ENCODE assay signal across 9 cellular contexts in genomic region chr3:153599685-153600084, GRCh38.
DNase-seq lines count a peak whose midpoint lies in the region; ATAC-seq and TF ChIP-seq lines count a peak whose summit lies in the region.
"Had no signal": no experiment of that assay in that cellular context is flagged by ENCODE, and none has a peak within 500 bp of the region (broad histone marks: within the 10 kb centered on the region; RNA-seq: fewer than 3 reads in every experiment).

No MANE protein-coding gene starts in this region.

- no peak for TF ChIP-seq POLR2A in right lobe of liver (IDR thresholded peaks at IDR 0.05)

- no peaks in the 10 kb centered on the region for H3K27me3 Mint-ChIP-seq in activated CD8-positive, alpha-beta T cell treated with anti-CD3 and anti-CD28 coated beads for 36 hours

- intact Hi-C loops in right lobe of liver (cut with DNase I), result no loop called here
- intact Hi-C loops in activated CD8-positive, alpha-beta T cell treated with anti-CD3 and anti-CD28 coated beads for 36 hours (cut with micrococcal nuclease), result no loop called here

- no peaks in the 10 kb centered on the region for H3K36me3 ChIP-seq in right lobe of liver
- H3K36me3 ChIP-seq: upper lobe of left lung had no signal

- H3K27me3 ChIP-seq in right lobe of liver, result no peaks in the 10 kb centered on the region
- H3K27me3 ChIP-seq: upper lobe of left lung had no signal

- no peak overlapping the region for H3K4me3 ChIP-seq in right lobe of liver
- H3K4me3 ChIP-seq: upper lobe of left lung had no signal

- H3K27ac Mint-ChIP-seq in activated CD8-positive, alpha-beta T cell treated with anti-CD3 and anti-CD28 coated beads for 36 hours, result no peak overlapping the region

- peaks cover 3% of the 10 kb centered on the region for H3K4me1 Mint-ChIP-seq in activated CD8-positive, alpha-beta T cell treated with anti-CD3 and anti-CD28 coated beads for 36 hours (ENCODE audit: low read depth)

- H3K9me3 ChIP-seq in right lobe of liver, result no peaks in the 10 kb centered on the region
- H3K9me3 ChIP-seq: upper lobe of left lung had no signal

- CTCF ChIA-PET in activated CD8-positive, alpha-beta T cell treated with anti-CD3 and anti-CD28 coated beads for 36 hours (lab: Charles Lee), result no interaction called here

- TF ChIP-seq CTCF in AG09319 (IDR thresholded peaks at IDR 0.05; ENCODE audit: low read depth, low read length), result no peak
- no peak for TF ChIP-seq CTCF in right lobe of liver (IDR thresholded peaks at IDR 0.05)
- TF ChIP-seq CTCF in activated CD8-positive, alpha-beta T cell treated with anti-CD3 and anti-CD28 coated beads for 36 hours (IDR thresholded peaks at IDR 0.05), result no peak

- POLR2A ChIA-PET in activated CD8-positive, alpha-beta T cell treated with anti-CD3 and anti-CD28 coated beads for 36 hours (lab: Charles Lee), result no interaction called here

- H3K4me3 Mint-ChIP-seq in activated CD8-positive, alpha-beta T cell treated with anti-CD3 and anti-CD28 coated beads for 36 hours, result no peak overlapping the region

- no peaks in the 10 kb centered on the region for H3K9me3 Mint-ChIP-seq in activated CD8-positive, alpha-beta T cell treated with anti-CD3 and anti-CD28 coated beads for 36 hours

- H3K27ac ChIP-seq in right lobe of liver, result peak overlapping the region in 1 of 3 donors; percentile 3
- H3K27ac ChIP-seq: upper lobe of left lung had no signal

- WGBS in right lobe of liver (ENCODE audit: insufficient coverage, low coverage, low lambda C conversion rate, missing lambda C conversion rate), result no CpG with 5 or more reads among the region's 2 CpGs

- peaks cover 0 to 28% (median 10%) of the 10 kb centered on the region in 4 donors for H3K4me1 ChIP-seq in right lobe of liver

- ATAC-seq in right lobe of liver (peak; percentile 89 to 96 (median 92)), HG03045 (IDR thresholded peaks at IDR 0.05; ENCODE audit: unreplicated experiment) (no peak)
- ATAC-seq in activated CD8-positive, alpha-beta T cell treated with anti-CD3 and anti-CD28 coated beads for 36 hours, result no peak

- DNase-seq in AG09319 (ENCODE audit: extremely low read depth, low read depth), result peak; percentile 73
- peak; percentile 8 for DNase-seq in OCI-M1 (lab: John Stamatoyannopoulos, UW)
- DNase-seq in epidermal melanocyte (ENCODE audit: insufficient read length, low spot score), result peak; percentile 31
- DNase-seq in right lobe of liver, result peak; percentile 48 to 60 (median 57)
- no peak for DNase-seq in activated CD8-positive, alpha-beta T cell treated with anti-CD3 and anti-CD28 coated beads for 36 hours
- no peak for DNase-seq in medulla oblongata (ENCODE audit: extremely low spot score)
- DNase-seq in DMS114 treated with DMSO at 0.1 percent for 48 hours (lab: John Stamatoyannopoulos, UW; ENCODE audit: unreplicated experiment), result no peak

- no peaks in the 10 kb centered on the region for H3K36me3 Mint-ChIP-seq in activated CD8-positive, alpha-beta T cell treated with anti-CD3 and anti-CD28 coated beads for 36 hours (ENCODE audit: low read depth)

Comparison
In these comparisons a context has a peak if more than half of its experiments do, and no peak if none do; other contexts are left out.
1. DNase-seq: peak in AG09319 (single experiment), OCI-M1 (single experiment), epidermal melanocyte (single experiment) and right lobe of liver (3 of 3); none in activated CD8-positive, alpha-beta T cell treated with anti-CD3 and anti-CD28 coated beads for 36 hours (single experiment), medulla oblongata (single experiment) and DMS114 treated with DMSO at 0.1 percent for 48 hours (single experiment).
2. ATAC-seq: peak in right lobe of liver (4 of 4); none in activated CD8-positive, alpha-beta T cell treated with anti-CD3 and anti-CD28 coated beads for 36 hours (single experiment) and HG03045 (single experiment).